28 cellular contexts compared by ENCODE assay signal in genomic region chr11:114017723-114018122, GRCh38. TPM values are rescaled to one million over a fixed set of nuclear protein-coding genes. Genes with fewer than 3 reads are reported as not detected.
A peak's percentile ranks its signal among the peaks of the same experiment; 100 is the strongest.
DNase-seq lines count a peak whose midpoint lies in the region; ATAC-seq and TF ChIP-seq lines count a peak whose summit lies in the region.
"Had no signal": no experiment of that assay in that cellular context is flagged by ENCODE, and none has a peak within 500 bp of the region (broad histone marks: within the 10 kb centered on the region; RNA-seq: fewer than 3 reads in every experiment).

No MANE protein-coding gene starts in this region.

- H3K4me1 ChIP-seq in PC-3 (ENCODE audit: insufficient read depth, low read length), result no peaks in the 10 kb centered on the region
- H3K4me1 ChIP-seq: transverse colon had no signal

- POLR2A ChIA-PET in PC-3 (lab: Charles Lee; ENCODE audit: unreplicated experiment), result no interaction called here

- H3K4me2 ChIP-seq in PC-3 (ENCODE audit: low read length), result no peak overlapping the region

- H3K9ac ChIP-seq in PC-3 (ENCODE audit: low read length), result no peak overlapping the region

- H3K27me3 ChIP-seq in PC-3 (ENCODE audit: low read length), result peaks cover 4% of the 10 kb centered on the region; the same call in 1 of the 2 replicates
- H3K27me3 ChIP-seq in brain microvascular endothelial cell (replicated peaks), result no peaks in the 10 kb centered on the region
- H3K27me3 ChIP-seq: transverse colon had no signal

- TF ChIP-seq CTCF in PC-3 (conservative IDR thresholded peaks at IDR 0.05; ENCODE audit: low read depth, low read length) (no peak), brain microvascular endothelial cell (IDR thresholded peaks at IDR 0.05; ENCODE audit: low read depth, low read length, missing control alignments) (no peak)

- DNase-seq in EL (peak; percentile 18), PC-3 (peak; percentile 56), T47D (ENCODE audit: low read depth in 1 of 2, low spot score in 1 of 2) (peak; percentile 28 to 85), renal cortical epithelial cell (ENCODE audit: low read depth) (peak; percentile 8), 8988T (no peak), activated gamma-delta T cell treated with Interleukin-2 at 50 U/mL for 16 hours (no peak), brain microvascular endothelial cell (no peak)
- DNase-seq: activated CD8-positive, alpha-beta T cell treated with anti-CD3 and anti-CD28 coated beads, Interleukin-2, amount 10 ng/mL, durations not matched to agents 7 days and 5 days; activated naive CD4-positive, alpha-beta T cell treated with anti-CD3 and anti-CD28 coated beads, Interleukin-2, amount 50 U/mL, for 16 hours; amygdala; COR-L47; cortex of kidney; effector memory CD8-positive, alpha-beta T cell; GDM1; Kasumi-1; midbrain; naive B cell; NCI-H1092; NCI-H187; NCI-H510A; posterior cingulate gyrus; stimulated activated CD4-positive, alpha-beta T cell treated with anti-CD3 and anti-CD28 coated beads, Interleukin-4, amount 100 ng/mL, for 24 hours; transverse colon had no signal

- no peaks in the 10 kb centered on the region for H4K20me1 ChIP-seq in PC-3 (ENCODE audit: low read length)

- ATAC-seq in PC-3, result peak; percentile 18; the same call in 1 of the 2 replicates
- ATAC-seq: activated CD8-positive, alpha-beta T cell treated with anti-CD3 and anti-CD28 coated beads, Interleukin-2, amount 10 ng/mL, durations not matched to agents 7 days and 5 days; activated T-helper 17 cell treated with anti-CD3 and anti-CD28 coated beads, Interleukin-2, amount 50 U/mL, for 72 hours; effector memory CD8-positive, alpha-beta T cell; HCT116 had no signal

- H3K27ac ChIP-seq in PC-3 (ENCODE audit: low read length) (no peak overlapping the region), brain microvascular endothelial cell (no peak overlapping the region)
- H3K27ac ChIP-seq: C4-2B, transverse colon had no signal

- in situ Hi-C loops in T47D (cut with HindIII; ENCODE audit: low pct_unique_long_range_greater_than_20kb, low sequenced_read_pairs) (no loop called here), brain microvascular endothelial cell (cut with HindIII; ENCODE audit: low pct_ligation_motif_present, low sequenced_read_pairs) (no loop called here)

- no peak overlapping the region for H3K4me3 ChIP-seq in PC-3 (ENCODE audit: low read length)
- no peak overlapping the region for H3K4me3 ChIP-seq in brain microvascular endothelial cell (ENCODE audit: low read depth, low read length)
- H3K4me3 ChIP-seq: transverse colon had no signal

- CTCF ChIA-PET in PC-3 (lab: Charles Lee), result no interaction called here

- no TSS peak for BruUV-seq in PC-3 (replicated peaks; lab: Mats Ljungman, UMichigan)

- no peaks in the 10 kb centered on the region for H3F3A ChIP-seq in PC-3 (ENCODE audit: low read length, unreplicated experiment)

- intact Hi-C loops in PC-3 (cut with micrococcal nuclease), result no loop called here

- no peaks in the 10 kb centered on the region for H3K79me2 ChIP-seq in PC-3 (ENCODE audit: low read length)

- no peaks in the 10 kb centered on the region for H3K9me3 ChIP-seq in PC-3 (ENCODE audit: low read length)
- H3K9me3 ChIP-seq: transverse colon had no signal

- no peaks in the 10 kb centered on the region for H3K36me3 ChIP-seq in PC-3 (ENCODE audit: low read depth, low read length)
- no peaks in the 10 kb centered on the region for H3K36me3 ChIP-seq in brain microvascular endothelial cell (replicated peaks)
- H3K36me3 ChIP-seq: transverse colon had no signal

- H2AFZ ChIP-seq in PC-3 (ENCODE audit: low read length), result no peak overlapping the region

- no peaks in the 10 kb centered on the region for H3K9me2 ChIP-seq in PC-3 (replicated peaks; ENCODE audit: low read length)

RNA-seq across cellular contexts. Expression of gene ZBTB16, which starts 41.8 kb away (rescaled TPM):
- not detected in 2 replicates for total RNA-seq in PC-3 (2014; rRNA removed)
- total RNA-seq in renal cortical epithelial cell, result 5.7 and 53.7 TPM in 2 replicates

RNA-seq across cellular contexts. Expression of gene HTR3A, which starts 42.8 kb away (rescaled TPM):
- total RNA-seq in PC-3 (2014; rRNA removed) (not detected in 2 replicates), renal cortical epithelial cell (0.35 TPM in 2 replicates)
- total RNA-seq: activated CD8-positive, alpha-beta T cell treated with anti-CD3 and anti-CD28 coated beads, Interleukin-2, amount 10 ng/mL, durations not matched to agents 7 days and 5 days; activated T-helper 17 cell treated with anti-CD3 and anti-CD28 coated beads, Interleukin-2, amount 50 U/mL, for 72 hours; bronchial epithelial cell; T-helper 2 cell treated with Interferon-gamma antibody and Interleukin-4, amounts not matched to agents 100 ng/mL and 5 ng/mL, for 36 hours had no signal

Comparison
In these comparisons a context has a peak if more than half of its experiments do, and no peak if none do; other contexts are left out.
1. DNase-seq: peak in EL (single experiment), PC-3 (single experiment), T47D (2 of 2) and renal cortical epithelial cell (single experiment); none in 8988T (single experiment), activated gamma-delta T cell treated with Interleukin-2 at 50 U/mL for 16 hours (single experiment) and brain microvascular endothelial cell (single experiment).